23 cellular contexts compared by ENCODE assay signal in the genomic region with DNA sequence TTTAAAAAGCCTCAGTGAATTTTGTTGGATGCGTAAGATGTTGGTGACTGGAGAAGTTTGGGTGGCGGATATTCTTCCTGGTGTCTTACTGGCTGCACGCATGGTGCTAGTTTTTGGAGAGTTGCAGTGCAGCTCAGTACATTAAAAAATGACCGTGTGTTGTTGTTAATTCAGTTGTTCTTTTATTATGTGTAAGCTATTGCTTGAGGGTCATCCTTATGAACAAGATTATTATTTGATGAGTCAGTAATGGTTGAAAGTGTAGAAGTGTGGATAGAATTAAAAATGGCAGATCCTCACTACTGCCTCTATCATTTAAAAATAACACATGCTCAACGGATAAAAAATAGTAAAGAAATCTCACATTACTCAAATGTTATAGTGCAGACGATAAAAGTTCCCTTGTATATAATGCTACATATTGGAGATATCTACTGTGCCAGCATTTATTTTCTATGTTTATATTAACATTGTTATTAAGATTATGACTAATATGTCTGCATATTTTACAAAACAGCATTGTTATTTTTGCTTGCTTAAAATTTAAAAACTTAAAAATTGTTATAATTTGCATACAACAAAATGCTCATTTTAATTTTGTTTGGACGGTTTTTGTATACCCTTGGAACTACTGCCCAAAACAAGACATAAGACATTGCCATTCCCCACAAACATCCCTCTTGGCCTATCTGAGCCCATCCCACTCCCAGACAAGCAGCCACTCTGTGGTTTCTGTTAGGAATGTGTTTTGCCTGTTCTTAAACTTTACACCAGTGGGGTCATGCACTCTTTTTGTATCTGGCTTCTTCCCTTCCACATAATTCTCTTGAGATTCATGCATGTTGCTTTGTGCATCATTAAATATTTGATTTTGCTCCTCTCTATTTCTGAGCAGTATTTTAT.
DNase-seq lines count a peak whose midpoint lies in the region; ATAC-seq and TF ChIP-seq lines count a peak whose summit lies in the region.
"Had no signal": no experiment of that assay in that cellular context is flagged by ENCODE, and none has a peak within 500 bp of the region (broad histone marks: within the 10 kb centered on the region; RNA-seq: fewer than 3 reads in every experiment).

No MANE protein-coding gene starts in this region.

- no peaks in the 10 kb centered on the region for H3K9me3 ChIP-seq in PC-3 (ENCODE audit: low read length)
- H3K9me3 ChIP-seq: pancreas had no signal

- POLR2A ChIA-PET in PC-3 (lab: Charles Lee; ENCODE audit: unreplicated experiment): no interaction called here

- H3K4me1 ChIP-seq in PC-3 (ENCODE audit: insufficient read depth, low read length): no peaks in the 10 kb centered on the region

- no peak overlapping the region for H3K27ac ChIP-seq in PC-3 (ENCODE audit: low read length)
- H3K27ac ChIP-seq: epithelial cell of prostate, pancreas had no signal

- H3K9ac ChIP-seq in PC-3 (ENCODE audit: low read length): no peak overlapping the region

- no peak for ATAC-seq in HG03039 (IDR thresholded peaks at IDR 0.05; ENCODE audit: unreplicated experiment)
- no peak for ATAC-seq in PC-3
- ATAC-seq in GM19395 (IDR thresholded peaks at IDR 0.05; ENCODE audit: unreplicated experiment): no peak
- ATAC-seq: activated CD4-positive, alpha-beta T cell treated with anti-CD3 and anti-CD28 coated beads for 36 hours; activated T-cell treated with anti-CD3 and anti-CD28 coated beads, Interleukin-2, amount 50 U/mL, for 4 hours; left cardiac atrium; natural killer cell treated with Interleukin-12 subunit alpha and Interleukin-12 subunit beta and Interleukin-15 and Interleukin-18, amount 100 ng/mL, for 72 hours; pancreas; right cardiac atrium; Right ventricle myocardium inferior had no signal

- no peak overlapping the region for H3K4me2 ChIP-seq in PC-3 (ENCODE audit: low read length)

- no peak overlapping the region for H3K4me3 ChIP-seq in fibroblast of mammary gland (ENCODE audit: control insufficient read depth, low read depth, low read length)
- no peak overlapping the region for H3K4me3 ChIP-seq in PC-3 (ENCODE audit: low read length)
- H3K4me3 ChIP-seq: pancreas had no signal

- no peaks in the 10 kb centered on the region for H3K9me2 ChIP-seq in PC-3 (replicated peaks; ENCODE audit: low read length)

- no peaks in the 10 kb centered on the region for H3F3A ChIP-seq in PC-3 (ENCODE audit: low read length, unreplicated experiment)

- H2AFZ ChIP-seq in PC-3 (ENCODE audit: low read length): no peak overlapping the region

- no TSS peak for BruUV-seq in PC-3 (replicated peaks; lab: Mats Ljungman, UMichigan)

- DNase-seq in AG08395 (ENCODE audit: low spot score) (peak; percentile 31), M059J (ENCODE audit: low read depth) (peak; percentile 27), fibroblast of mammary gland (ENCODE audit: low read depth) (peak; percentile 44), myocyte (ENCODE audit: low read depth) (peak; percentile 70), PC-3 (no peak), UCSD-AML1 (lab: John Stamatoyannopoulos, UW; ENCODE audit: unreplicated experiment) (no peak)
- DNase-seq: activated CD4-positive, alpha-beta T cell treated with anti-CD3 and anti-CD28 coated beads for 36 hours; activated naive CD4-positive, alpha-beta T cell treated with Interleukin-2 at 50 U/mL for 16 hours; activated T-cell treated with anti-CD3 and anti-CD28 coated beads, Interleukin-2, amount 50 U/mL, for 4 hours; CD4-positive, CD25-positive, alpha-beta regulatory T cell; Kasumi-1; left cardiac atrium; NCI-H1092 treated with DMSO at 0.1 percent for 48 hours; NCI-H2029; NCI-H226; NCI-H82; pancreas; right cardiac atrium had no signal

- H3K79me2 ChIP-seq in PC-3 (ENCODE audit: low read length): no peaks in the 10 kb centered on the region

- no peaks in the 10 kb centered on the region for H4K20me1 ChIP-seq in PC-3 (ENCODE audit: low read length)

- no peaks in the 10 kb centered on the region for H3K27me3 ChIP-seq in PC-3 (ENCODE audit: low read length)
- H3K27me3 ChIP-seq: pancreas had no signal

- H3K36me3 ChIP-seq in PC-3 (ENCODE audit: low read depth, low read length): peaks cover 10% of the 10 kb centered on the region; the same call in 1 of the 2 replicates
- H3K36me3 ChIP-seq: pancreas had no signal

- TF ChIP-seq CTCF in fibroblast of mammary gland (conservative IDR thresholded peaks at IDR 0.05; ENCODE audit: control insufficient read depth, insufficient read depth, low read depth, low read length) (no peak), PC-3 (conservative IDR thresholded peaks at IDR 0.05; ENCODE audit: low read depth, low read length) (no peak)

- CTCF ChIA-PET in PC-3 (lab: Charles Lee): no interaction called here

- intact Hi-C loops in PC-3 (cut with micrococcal nuclease): no loop called here

Comparison
In these comparisons a context has a peak if more than half of its experiments do, and no peak if none do; other contexts are left out.
1. DNase-seq: peak in AG08395 (single experiment), M059J (single experiment), fibroblast of mammary gland (single experiment) and myocyte (single experiment); none in PC-3 (single experiment) and UCSD-AML1 (single experiment).